Comparison of ENCODE assay signal across 8 cellular contexts in genomic region chr1:27959792-27960603, GRCh38. TPM values are rescaled to one million over a fixed set of nuclear protein-coding genes. Genes with fewer than 3 reads are reported as not detected.
A peak's percentile ranks its signal among the peaks of the same experiment; 100 is the strongest.
DNase-seq lines count a peak whose midpoint lies in the region; ATAC-seq and TF ChIP-seq lines count a peak whose summit lies in the region.

Gene XKR8 (plus strand): TSS chr1:27959973. CDS start chr1:27960070, 97 bp downstream.

- no peaks in the 10 kb centered on the region for H3K9me3 Mint-ChIP-seq in activated CD4-positive, alpha-beta T cell treated with anti-CD3 and anti-CD28 coated beads, Interleukin-2, amount 10 ng/mL, durations not matched to agents 24 days and 14 days

- H3K9me3 ChIP-seq in left lung: no peaks in the 10 kb centered on the region

- intact Hi-C loops in activated CD4-positive, alpha-beta T cell treated with anti-CD3 and anti-CD28 coated beads, Interleukin-2, amount 10 ng/mL, durations not matched to agents 24 days and 14 days (cut with micrococcal nuclease): loop anchor here (2.0 to 5.0 kb wide), 2 partner anchors 17 to 103 kb away; no protein-coding TSS in a partner anchor
- intact Hi-C loops in left lung (cut with DNase I): no loop called here

- no peaks in the 10 kb centered on the region for H3K27me3 ChIP-seq in left lung

- DNase-seq in HFF-Myc (ENCODE audit: extremely low read depth, low read depth) (peak; percentile 11), NCI-H1105 treated with DMSO at 0.1 percent for 48 hours (lab: John Stamatoyannopoulos, UW) (peak; percentile 54), cortex of kidney (lab: John Stamatoyannopoulos, UW) (peak; percentile 66), left lung (peak; percentile 88 to 96), NK-92 (lab: John Stamatoyannopoulos, UW; ENCODE audit: unreplicated experiment) (no peak)
- DNase-seq in activated CD4-positive, alpha-beta T cell treated with anti-CD3 and anti-CD28 coated beads, Interleukin-2, amount 10 ng/mL, durations not matched to agents 24 days and 14 days: peak; percentile 95
- peak; percentile 81 to 83 for DNase-seq in stimulated activated CD4-positive, alpha-beta T cell treated with anti-CD3 and anti-CD28 coated beads, Interleukin-4, amount 100 ng/mL, for 4 hours

- H3K27ac Mint-ChIP-seq in activated CD4-positive, alpha-beta T cell treated with anti-CD3 and anti-CD28 coated beads, Interleukin-2, amount 10 ng/mL, durations not matched to agents 24 days and 14 days: peak within 1 kb of the TSS; percentile 74

- peak within 1 kb of the TSS; percentile 86 for H3K4me3 Mint-ChIP-seq in activated CD4-positive, alpha-beta T cell treated with anti-CD3 and anti-CD28 coated beads, Interleukin-2, amount 10 ng/mL, durations not matched to agents 24 days and 14 days

- H3K27me3 Mint-ChIP-seq in activated CD4-positive, alpha-beta T cell treated with anti-CD3 and anti-CD28 coated beads, Interleukin-2, amount 10 ng/mL, durations not matched to agents 24 days and 14 days: no peaks in the 10 kb centered on the region

- peak within 1 kb of the TSS; percentile 93 to 95 for H3K27ac ChIP-seq in left lung

- peak; percentile 97 for ATAC-seq in left lung

- H3K4me1 ChIP-seq in left lung: peaks cover 8 to 34% of the 10 kb centered on the region in 2 donors

- peaks cover 13% of the 10 kb centered on the region for H3K4me1 Mint-ChIP-seq in activated CD4-positive, alpha-beta T cell treated with anti-CD3 and anti-CD28 coated beads, Interleukin-2, amount 10 ng/mL, durations not matched to agents 24 days and 14 days

- peaks cover 0 to 19% of the 10 kb centered on the region in 2 donors for H3K36me3 ChIP-seq in left lung

- TF ChIP-seq CTCF in HFF-Myc (IDR thresholded peaks at IDR 0.05; ENCODE audit: low read depth, low read length, missing control alignments) (peak; percentile 26), left lung (IDR thresholded peaks at IDR 0.05) (peak in 1 of 2 donors; percentile 46)

- H3K36me3 Mint-ChIP-seq in activated CD4-positive, alpha-beta T cell treated with anti-CD3 and anti-CD28 coated beads, Interleukin-2, amount 10 ng/mL, durations not matched to agents 24 days and 14 days (ENCODE audit: low read depth): peaks cover 4% of the 10 kb centered on the region

- H3K4me3 ChIP-seq in GM08714 (ENCODE audit: low read length) (peak within 1 kb of the TSS; percentile 66; the same call in 1 of the 2 replicates), HFF-Myc (replicated peaks; ENCODE audit: low read depth, low read length) (peak within 1 kb of the TSS; percentile 55), left lung (peak within 1 kb of the TSS; percentile 57 to 81)

RNA-seq across cellular contexts. Expression of gene XKR8, which starts in this region (rescaled TPM):
- 4.1 and 7.0 TPM in 2 replicates for total RNA-seq in activated CD4-positive, alpha-beta T cell treated with anti-CD3 and anti-CD28 coated beads, Interleukin-2, amount 10 ng/mL, durations not matched to agents 24 days and 14 days
- total RNA-seq in left lung: 10 to 100 TPM in 1 of 2 donors, 1 to 10 TPM in 1; 8.8 to 10.3 TPM
